9 cellular contexts compared by ENCODE assay signal in genomic region chr4:93710101-93710846, GRCh38.
DNase-seq lines count a peak whose midpoint lies in the region; ATAC-seq and TF ChIP-seq lines count a peak whose summit lies in the region.
"Had no signal": no experiment of that assay in that cellular context is flagged by ENCODE, and none has a peak within 500 bp of the region (broad histone marks: within the 10 kb centered on the region; RNA-seq: fewer than 3 reads in every experiment).

No MANE protein-coding gene starts in this region.

- H3K18ac ChIP-seq in trophoblast cell (ENCODE audit: low read length): no peak overlapping the region

- intact Hi-C loops in lower lobe of right lung (cut with DNase I): no loop called here

- CTCF ChIA-PET in HEK293T (lab: Yijun Ruan, JAX): no interaction called here

- no peak overlapping the region for H3K4ac ChIP-seq in trophoblast cell (ENCODE audit: low read depth, low read length)

- H2BK5ac ChIP-seq in trophoblast cell (ENCODE audit: low read depth, low read length, poor library complexity): no peak overlapping the region

- no peak overlapping the region for H4K91ac ChIP-seq in trophoblast cell (ENCODE audit: low read depth, low read length)

- H3K27me3 Mint-ChIP-seq in T-helper 17 cell: no peaks in the 10 kb centered on the region
- H3K27me3 Mint-ChIP-seq: naive B cell had no signal

- DNase-seq in HEK293T (ENCODE audit: extremely low spot score) (peak; percentile 26), NCI-H69 (lab: John Stamatoyannopoulos, UW) (peak; percentile 41), lower lobe of right lung (no peak), T-helper 17 cell (no peak), SW 1271 (lab: John Stamatoyannopoulos, UW) (no peak), suprapubic skin (ENCODE audit: low spot score in 2 of 2) (no peak), trophoblast cell (no peak)
- DNase-seq: naive B cell had no signal

- H2BK12ac ChIP-seq in trophoblast cell (ENCODE audit: low read length): no peak overlapping the region

- H3K36me3 Mint-ChIP-seq in T-helper 17 cell (ENCODE audit: low read depth): no peaks in the 10 kb centered on the region
- H3K36me3 Mint-ChIP-seq: naive B cell had no signal

- no peaks in the 10 kb centered on the region for H3K79me2 ChIP-seq in trophoblast cell (ENCODE audit: control insufficient read depth, insufficient read depth, low read length, poor library complexity)

- H3K27ac ChIP-seq in lower lobe of right lung (no peak overlapping the region), suprapubic skin (no peak overlapping the region), trophoblast cell (ENCODE audit: low read depth, low read length) (no peak overlapping the region)

- no peaks in the 10 kb centered on the region for H3K79me1 ChIP-seq in trophoblast cell (ENCODE audit: low read length)

- no peaks in the 10 kb centered on the region for H3K27me3 ChIP-seq in lower lobe of right lung (ENCODE audit: low read depth)
- H3K27me3 ChIP-seq in suprapubic skin: no peaks in the 10 kb centered on the region
- no peaks in the 10 kb centered on the region for H3K27me3 ChIP-seq in trophoblast cell (ENCODE audit: insufficient read depth, low read length)

- H3K36me3 ChIP-seq in lower lobe of right lung: no peaks in the 10 kb centered on the region
- H3K36me3 ChIP-seq in suprapubic skin: no peaks in the 10 kb centered on the region
- no peaks in the 10 kb centered on the region for H3K36me3 ChIP-seq in trophoblast cell (ENCODE audit: control insufficient read depth in 1 of 2, insufficient read depth in 2 of 2, low read length in 2 of 2)

- POLR2A ChIA-PET in HEK293T (lab: Yijun Ruan, JAX): no interaction called here

- ATAC-seq in GM18498 (IDR thresholded peaks at IDR 0.05; ENCODE audit: unreplicated experiment) (peak; percentile 85), lower lobe of right lung (peak; percentile 84 to 90), T-helper 17 cell (no peak)

- TF ChIP-seq CTCF in lower lobe of right lung (IDR thresholded peaks at IDR 0.05) (peak; percentile 36), suprapubic skin (IDR thresholded peaks at IDR 0.05) (no peak)

- no peak overlapping the region for H3K4me2 ChIP-seq in trophoblast cell (ENCODE audit: low read length)

- no peaks in the 10 kb centered on the region for H3K4me1 ChIP-seq in lower lobe of right lung
- H3K4me1 ChIP-seq in suprapubic skin: no peaks in the 10 kb centered on the region
- H3K4me1 ChIP-seq in trophoblast cell (ENCODE audit: control insufficient read depth in 1 of 2, insufficient read depth in 2 of 2, low read length in 2 of 2): no peaks in the 10 kb centered on the region

- H2BK120ac ChIP-seq in trophoblast cell (ENCODE audit: insufficient read depth, low read length, poor library complexity): no peak overlapping the region

- no peak overlapping the region for H3K23ac ChIP-seq in trophoblast cell (ENCODE audit: low read length)

- no peak for TF ChIP-seq EP300 in suprapubic skin (IDR thresholded peaks at IDR 0.05)

- no peak overlapping the region for H3K14ac ChIP-seq in trophoblast cell (ENCODE audit: low read length)

- no peak overlapping the region for H2AK5ac ChIP-seq in trophoblast cell (ENCODE audit: low read length)

- H4K12ac ChIP-seq in trophoblast cell (ENCODE audit: low read depth, low read length): no peak overlapping the region

- no peak overlapping the region for H3K4me3 ChIP-seq in lower lobe of right lung
- H3K4me3 ChIP-seq in suprapubic skin: no peak overlapping the region
- H3K4me3 ChIP-seq in trophoblast cell (ENCODE audit: low read depth, low read length): no peak overlapping the region

- TF ChIP-seq POLR2A in suprapubic skin (IDR thresholded peaks at IDR 0.05): no peak

- H3K9ac ChIP-seq in trophoblast cell (ENCODE audit: low read length): no peak overlapping the region

- 85% methylated on average over 6 of the region's 6 CpGs for WGBS in suprapubic skin
- no CpG with 5 or more reads among the region's 6 CpGs for WGBS in trophoblast cell (ENCODE audit: extremely low coverage, insufficient coverage, insufficient read length)

- no peak overlapping the region for H3K27ac Mint-ChIP-seq in T-helper 17 cell
- H3K27ac Mint-ChIP-seq: naive B cell had no signal

- H2AFZ ChIP-seq in trophoblast cell (ENCODE audit: insufficient read depth, low read length, poor library complexity): no peak overlapping the region

- H3K9me3 ChIP-seq in lower lobe of right lung (no peaks in the 10 kb centered on the region), T-helper 17 cell (ENCODE audit: control insufficient read depth, low read length, poor library complexity, severe bottlenecking) (no peaks in the 10 kb centered on the region), suprapubic skin (no peaks in the 10 kb centered on the region), trophoblast cell (ENCODE audit: insufficient read depth, low read depth, low read length) (no peaks in the 10 kb centered on the region)

- H4K8ac ChIP-seq in trophoblast cell (ENCODE audit: low read depth, low read length): no peak overlapping the region

- H3K4me3 Mint-ChIP-seq in T-helper 17 cell: no peak overlapping the region
- H3K4me3 Mint-ChIP-seq: naive B cell had no signal

- H3K4me1 Mint-ChIP-seq in T-helper 17 cell: no peaks in the 10 kb centered on the region
- H3K4me1 Mint-ChIP-seq: naive B cell had no signal

TF ChIP-seq in HEK293T, 16 proteins besides CTCF, POLR2A, EP300 and RAD21:
- TF ChIP-seq ZNF384 (IDR thresholded peaks at IDR 0.05): no peak
- TF ChIP-seq CTBP1 (IDR thresholded peaks at IDR 0.05; ENCODE audit: borderline replicate concordance): no peak
- TF ChIP-seq FOXM1 (IDR thresholded peaks at IDR 0.05; ENCODE audit: borderline replicate concordance): no peak
- TF ChIP-seq ELF4 (IDR thresholded peaks at IDR 0.05): no peak
- TF ChIP-seq LEF1 (IDR thresholded peaks at IDR 0.05; ENCODE audit: borderline replicate concordance): no peak
- no peak for TF ChIP-seq L3MBTL2 (conservative IDR thresholded peaks at IDR 0.05)
- TF ChIP-seq SUZ12 (IDR thresholded peaks at IDR 0.05): no peak
TF ChIP-seq in HEK293T: peak in this region for 0.

Comparison
In these comparisons a context has a peak if more than half of its experiments do, and no peak if none do; other contexts are left out.
1. DNase-seq: peak in HEK293T (single experiment) and NCI-H69 (single experiment); none in lower lobe of right lung (single experiment), T-helper 17 cell (0 of 3), SW 1271 (0 of 2), suprapubic skin (0 of 2) and trophoblast cell (0 of 2).